ENCODE assay signal across 23 cellular contexts in genomic region chrX:47242321-47242720, GRCh38. TPM values are rescaled to one million over a fixed set of nuclear protein-coding genes. Genes with fewer than 3 reads are reported as not detected.
DNase-seq lines count a peak whose midpoint lies in the region; ATAC-seq, FAIRE-seq and TF ChIP-seq lines count a peak whose summit lies in the region.
"Had no signal": no experiment of that assay in that cellular context is flagged by ENCODE, and none has a peak within 500 bp of the region (broad histone marks: within the 10 kb centered on the region; RNA-seq: fewer than 3 reads in every experiment).

No MANE protein-coding gene starts in this region.

- DNase-seq in A549 (ENCODE audit: low read depth in 1 of 2, low spot score in 1 of 2) (no peak), coronary artery (ENCODE audit: low spot score) (peak; percentile 56), mesenteric fat pad (ENCODE audit: low spot score) (peak; percentile 49), nucleus accumbens (lab: John Stamatoyannopoulos, UW) (no peak), left cardiac atrium (no peak)
- no peak for DNase-seq in stimulated activated effector memory CD8-positive, alpha-beta T cell treated with anti-CD3 and anti-CD28 coated beads, Interleukin-12 subunit alpha, Interleukin-12 subunit beta, amount 100 ng/mL, for 72 hours (ENCODE audit: low spot score in 2 of 2)
- DNase-seq: ACHN; BE2C; C1 segment of cervical spinal cord; CD4-positive, alpha-beta memory T cell; CD4-positive, CD25-positive, alpha-beta regulatory T cell; CD8-positive, alpha-beta memory T cell; COR-L47; DMS79 treated with DMSO at 0.1 percent for 48 hours; GF-D8 had no signal

- no peak for TF ChIP-seq EP300 in A549 (IDR thresholded peaks at IDR 0.05)

- H3K4me2 ChIP-seq in A549: no peak overlapping the region
- H3K4me2 ChIP-seq: BLaER1 had no signal

- TF ChIP-seq POLR2A in A549 (IDR thresholded peaks at IDR 0.05; ENCODE audit: low read length): no peak

- H3K4me3 Mint-ChIP-seq in stimulated activated effector memory CD8-positive, alpha-beta T cell treated with anti-CD3 and anti-CD28 coated beads, Interleukin-12 subunit alpha, Interleukin-12 subunit beta, amount 100 ng/mL, for 72 hours: no peak overlapping the region
- H3K4me3 Mint-ChIP-seq: CD14-positive monocyte; CD4-positive, alpha-beta memory T cell; CD4-positive, CD25-positive, alpha-beta regulatory T cell; CD8-positive, alpha-beta memory T cell had no signal

- ATAC-seq in A549 (no peak), GM21529 (IDR thresholded peaks at IDR 0.05; ENCODE audit: unreplicated experiment) (no peak), left cardiac atrium (no peak)
- ATAC-seq in stimulated activated effector memory CD8-positive, alpha-beta T cell treated with anti-CD3 and anti-CD28 coated beads, Interleukin-12 subunit alpha, Interleukin-12 subunit beta, amount 100 ng/mL, for 72 hours: no peak

- H3K4me3 ChIP-seq in A549 (no peak overlapping the region), coronary artery (no peak overlapping the region)
- H3K4me3 ChIP-seq: BLaER1 had no signal

- FAIRE-seq in A549 (lab: Jason Lieb, UNC): peak; percentile 51
- FAIRE-seq: D721Med, G401.6, GM12891, GM19239 had no signal

- 87% methylated on average over 10 of the region's 10 CpGs for WGBS in A549 (ENCODE audit: missing lambda C conversion rate)

- H3K4me1 Mint-ChIP-seq in stimulated activated effector memory CD8-positive, alpha-beta T cell treated with anti-CD3 and anti-CD28 coated beads, Interleukin-12 subunit alpha, Interleukin-12 subunit beta, amount 100 ng/mL, for 72 hours: peaks cover 17% of the 10 kb centered on the region
- H3K4me1 Mint-ChIP-seq: CD14-positive monocyte had no signal

- no peaks in the 10 kb centered on the region for H3K9me3 ChIP-seq in A549
- H3K9me3 ChIP-seq: BE2C, BLaER1 had no signal

- no peak for TF ChIP-seq CTCF in A549 (IDR thresholded peaks at IDR 0.05)
- no peak for TF ChIP-seq CTCF in coronary artery (IDR thresholded peaks at IDR 0.05)

- POLR2A ChIA-PET in A549 (lab: Yijun Ruan, JAX): no interaction called here

- CTCF ChIA-PET in A549 (lab: Yijun Ruan, JAX): no interaction called here

- peak overlapping the region; percentile 56 for H3K27ac Mint-ChIP-seq in stimulated activated effector memory CD8-positive, alpha-beta T cell treated with anti-CD3 and anti-CD28 coated beads, Interleukin-12 subunit alpha, Interleukin-12 subunit beta, amount 100 ng/mL, for 72 hours
- H3K27ac Mint-ChIP-seq: CD14-positive monocyte had no signal

- intact Hi-C loops in left cardiac atrium (cut with DNase I): no loop called here

- TF ChIP-seq RAD21 in A549 (conservative IDR thresholded peaks at IDR 0.05 in 1 of 2, IDR thresholded peaks at IDR 0.05 in 1 of 2): no peak

- peaks cover 56% of the 10 kb centered on the region for H3K36me3 Mint-ChIP-seq in stimulated activated effector memory CD8-positive, alpha-beta T cell treated with anti-CD3 and anti-CD28 coated beads, Interleukin-12 subunit alpha, Interleukin-12 subunit beta, amount 100 ng/mL, for 72 hours

- no peak overlapping the region for H3K27ac ChIP-seq in A549
- H3K27ac ChIP-seq in coronary artery: no peak overlapping the region
- H3K27ac ChIP-seq: 22Rv1, BLaER1 had no signal

- H3K4me1 ChIP-seq in A549: no peaks in the 10 kb centered on the region
- H3K4me1 ChIP-seq: BE2C, BLaER1 had no signal

- no peaks in the 10 kb centered on the region for H3K9me3 Mint-ChIP-seq in stimulated activated effector memory CD8-positive, alpha-beta T cell treated with anti-CD3 and anti-CD28 coated beads, Interleukin-12 subunit alpha, Interleukin-12 subunit beta, amount 100 ng/mL, for 72 hours
- H3K9me3 Mint-ChIP-seq: CD4-positive, alpha-beta memory T cell; CD4-positive, CD25-positive, alpha-beta regulatory T cell; CD8-positive, alpha-beta memory T cell had no signal

TF ChIP-seq in A549, 52 proteins besides CTCF, POLR2A, EP300 and RAD21:
- no peak for TF ChIP-seq NPAS2 (CRISPR knock-in tag; IDR thresholded peaks at IDR 0.05; ENCODE audit: borderline replicate concordance)

RNA-seq across cellular contexts. Expression of gene USP11, which starts 9.5 kb away (rescaled TPM):
- 35.6 and 36.6 TPM in 2 replicates for polyA plus RNA-seq in A549 (2011; rRNA removed)
- polyA plus RNA-seq in A549 (2012; cell fraction: cytosol; rRNA removed): 22.2 and 25.4 TPM in 2 replicates
- polyA plus RNA-seq in A549 (2012; cell fraction: nucleus; rRNA removed): 74.3 and 83.3 TPM in 2 replicates
- polyA plus RNA-seq in A549 (2017; fragmentation: RNase III; extraction: RNeasy Plus Mini Kit Qiagen cat#74134 plus additional on column Dnase treatment): 43.5 to 53.3 TPM (median 50.0 TPM) in 3 replicates
- 122 and 133 TPM in 2 replicates for polyA minus RNA-seq in A549 (2011; rRNA and poly(A)+ RNA removed)
- 42.2 TPM for total RNA-seq in mesenteric fat pad
- total RNA-seq in left cardiac atrium: 10 to 100 TPM; 42.0 to 60.8 TPM

RNA-seq across cellular contexts. Expression of gene CDK16, which starts 23.8 kb away (rescaled TPM):
- polyA plus RNA-seq in A549 (2011; rRNA removed) (111 and 121 TPM in 2 replicates), A549 (2017; fragmentation: RNase III; extraction: RNeasy Plus Mini Kit Qiagen cat#74134 plus additional on column Dnase treatment) (101 to 115 TPM (median 105 TPM) in 3 replicates)
- 141 and 147 TPM in 2 replicates for polyA plus RNA-seq in A549 (2012; cell fraction: cytosol; rRNA removed)
- 280 and 320 TPM in 2 replicates for polyA plus RNA-seq in A549 (2012; cell fraction: nucleus; rRNA removed)
- 268 and 280 TPM in 2 replicates for polyA minus RNA-seq in A549 (2011; rRNA and poly(A)+ RNA removed)
- total RNA-seq in mesenteric fat pad (80.6 TPM), left cardiac atrium (100 to 1,000 TPM; 109 to 132 TPM)

RNA-seq across cellular contexts. Expression of gene UBA1, which starts 48.7 kb away (rescaled TPM):
- polyA plus RNA-seq in A549 (2011; rRNA removed): 160 and 192 TPM in 2 replicates
- 266 and 294 TPM in 2 replicates for polyA plus RNA-seq in A549 (2012; cell fraction: cytosol; rRNA removed)
- polyA plus RNA-seq in A549 (2012; cell fraction: nucleus; rRNA removed): 588 and 645 TPM in 2 replicates
- polyA plus RNA-seq in A549 (2017; fragmentation: RNase III; extraction: RNeasy Plus Mini Kit Qiagen cat#74134 plus additional on column Dnase treatment): 188 to 196 TPM (median 192 TPM) in 3 replicates
- polyA minus RNA-seq in A549 (2011; rRNA and poly(A)+ RNA removed): 293 and 297 TPM in 2 replicates
- total RNA-seq in mesenteric fat pad: 189 TPM
- 100 to 1,000 TPM; 101 to 132 TPM for total RNA-seq in left cardiac atrium

Comparison
In these comparisons a context has a peak if more than half of its experiments do, and no peak if none do; other contexts are left out.
1. DNase-seq: peak in coronary artery (single experiment) and mesenteric fat pad (single experiment); none in A549 (0 of 2), stimulated activated effector memory CD8-positive, alpha-beta T cell treated with anti-CD3 and anti-CD28 coated beads, Interleukin-12 subunit alpha, Interleukin-12 subunit beta, amount 100 ng/mL, for 72 hours (0 of 2), nucleus accumbens (0 of 56) and left cardiac atrium (single experiment).